1 cellular context compared by ENCODE assay signal in genomic region chr19:2900296-2901252, GRCh38.
TF ChIP-seq lines count a peak whose summit lies in the region.

TSS of gene ZNF57 (plus strand) at chr19:2900928. CDS start at chr19:2901046, 118 bp downstream.

TF ChIP-seq in HepG2, 621 proteins besides CTCF, POLR2A, EP300 and RAD21 (continued from another document):
- TF ChIP-seq, protein P1, sequence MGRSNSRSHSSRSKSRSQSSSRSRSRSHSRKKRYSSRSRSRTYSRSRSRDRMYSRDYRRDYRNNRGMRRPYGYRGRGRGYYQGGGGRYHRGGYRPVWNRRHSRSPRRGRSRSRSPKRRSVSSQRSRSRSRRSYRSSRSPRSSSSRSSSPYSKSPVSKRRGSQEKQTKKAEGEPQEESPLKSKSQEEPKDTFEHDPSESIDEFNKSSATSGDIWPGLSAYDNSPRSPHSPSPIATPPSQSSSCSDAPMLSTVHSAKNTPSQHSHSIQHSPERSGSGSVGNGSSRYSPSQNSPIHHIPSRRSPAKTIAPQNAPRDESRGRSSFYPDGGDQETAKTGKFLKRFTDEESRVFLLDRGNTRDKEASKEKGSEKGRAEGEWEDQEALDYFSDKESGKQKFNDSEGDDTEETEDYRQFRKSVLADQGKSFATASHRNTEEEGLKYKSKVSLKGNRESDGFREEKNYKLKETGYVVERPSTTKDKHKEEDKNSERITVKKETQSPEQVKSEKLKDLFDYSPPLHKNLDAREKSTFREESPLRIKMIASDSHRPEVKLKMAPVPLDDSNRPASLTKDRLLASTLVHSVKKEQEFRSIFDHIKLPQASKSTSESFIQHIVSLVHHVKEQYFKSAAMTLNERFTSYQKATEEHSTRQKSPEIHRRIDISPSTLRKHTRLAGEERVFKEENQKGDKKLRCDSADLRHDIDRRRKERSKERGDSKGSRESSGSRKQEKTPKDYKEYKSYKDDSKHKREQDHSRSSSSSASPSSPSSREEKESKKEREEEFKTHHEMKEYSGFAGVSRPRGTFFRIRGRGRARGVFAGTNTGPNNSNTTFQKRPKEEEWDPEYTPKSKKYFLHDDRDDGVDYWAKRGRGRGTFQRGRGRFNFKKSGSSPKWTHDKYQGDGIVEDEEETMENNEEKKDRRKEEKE (IDR thresholded peaks at IDR 0.05) = no peak
- TF ChIP-seq, protein P2, sequence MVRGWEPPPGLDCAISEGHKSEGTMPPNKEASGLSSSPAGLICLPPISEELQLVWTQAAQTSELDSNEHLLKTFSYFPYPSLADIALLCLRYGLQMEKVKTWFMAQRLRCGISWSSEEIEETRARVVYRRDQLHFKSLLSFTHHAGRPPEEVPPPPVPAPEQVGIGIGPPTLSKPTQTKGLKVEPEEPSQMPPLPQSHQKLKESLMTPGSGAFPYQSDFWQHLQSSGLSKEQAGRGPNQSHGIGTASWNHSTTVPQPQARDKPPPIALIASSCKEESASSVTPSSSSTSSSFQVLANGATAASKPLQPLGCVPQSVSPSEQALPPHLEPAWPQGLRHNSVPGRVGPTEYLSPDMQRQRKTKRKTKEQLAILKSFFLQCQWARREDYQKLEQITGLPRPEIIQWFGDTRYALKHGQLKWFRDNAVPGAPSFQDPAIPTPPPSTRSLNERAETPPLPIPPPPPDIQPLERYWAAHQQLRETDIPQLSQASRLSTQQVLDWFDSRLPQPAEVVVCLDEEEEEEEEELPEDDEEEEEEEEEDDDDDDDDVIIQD (CRISPR knock-in tag; IDR thresholded peaks at IDR 0.05; ENCODE audit: low read depth) = no peak
